In genomic region chr17:63407741-63408330, GRCh38 we compare ENCODE assay signal across 28 cellular contexts.
"Had no signal": no experiment of that assay in that cellular context is flagged by ENCODE, and none has a peak within 500 bp of the region (broad histone marks: within the 10 kb centered on the region; RNA-seq: fewer than 3 reads in every experiment).

No MANE protein-coding gene starts in this region.

- H3K9me3 ChIP-seq: Peyer's patch, SJSA1 had no signal

- H3K4me1 ChIP-seq: Peyer's patch had no signal

- ATAC-seq: activated CD4-positive, CD25-positive, alpha-beta regulatory T cell treated with anti-CD3 and anti-CD28 coated beads, Interleukin-2, amount 50 U/mL, for 24 hours; activated CD8-positive, alpha-beta T cell treated with anti-CD3 and anti-CD28 coated beads, Interleukin-2, amount 10 ng/mL, durations not matched to agents 7 days and 5 days had no signal

- H3K27me3 ChIP-seq: Peyer's patch, SJSA1 had no signal

- H3K4me3 Mint-ChIP-seq: activated CD8-positive, alpha-beta T cell treated with anti-CD3 and anti-CD28 coated beads, Interleukin-2, amount 10 ng/mL, durations not matched to agents 7 days and 5 days; activated naive CD4-positive, alpha-beta T cell treated with anti-CD3 and anti-CD28 coated beads, Interleukin-2, amount 50 U/mL, for 24 hours; activated T-cell treated with anti-CD3 and anti-CD28 coated beads, Interleukin-2, amount 50 U/mL, for 24 hours; activated T-helper 1 cell treated with anti-CD3 and anti-CD28 coated beads, Interleukin-12 subunit alpha, Interleukin-12 subunit beta, Interleukin-2, Interleukin-4 antibody, amounts not matched to agents 30 ng/mL and 10 ng/mL and 1 ng/mL, durations not matched to agents 14 hours and 24 hours and 36 hours had no signal

- H3K27ac Mint-ChIP-seq: activated CD8-positive, alpha-beta T cell treated with anti-CD3 and anti-CD28 coated beads, Interleukin-2, amount 10 ng/mL, durations not matched to agents 7 days and 5 days; activated naive CD4-positive, alpha-beta T cell treated with anti-CD3 and anti-CD28 coated beads, Interleukin-2, amount 50 U/mL, for 24 hours; activated T-cell treated with anti-CD3 and anti-CD28 coated beads, Interleukin-2, amount 50 U/mL, for 24 hours; activated T-helper 1 cell treated with anti-CD3 and anti-CD28 coated beads, Interleukin-12 subunit alpha, Interleukin-12 subunit beta, Interleukin-2, Interleukin-4 antibody, amounts not matched to agents 30 ng/mL and 10 ng/mL and 1 ng/mL, durations not matched to agents 14 hours and 24 hours and 36 hours had no signal

- H3K27me3 Mint-ChIP-seq: activated naive CD4-positive, alpha-beta T cell treated with anti-CD3 and anti-CD28 coated beads, Interleukin-2, amount 50 U/mL, for 24 hours; activated T-cell treated with anti-CD3 and anti-CD28 coated beads, Interleukin-2, amount 50 U/mL, for 24 hours had no signal

- H3K27ac ChIP-seq: KMS-11, Peyer's patch, RWPE1, SJSA1 had no signal

- H3K4me3 ChIP-seq: Peyer's patch, SJSA1 had no signal

- DNase-seq: activated CD4-positive, alpha-beta T cell treated with anti-CD3 and anti-CD28 coated beads for 48 hours; activated CD4-positive, alpha-beta T cell treated with anti-CD3 and anti-CD28 coated beads, Interleukin-2, amount 50 U/mL, for 4 hours; activated CD8-positive, alpha-beta memory T cell treated with anti-CD3 and anti-CD28 coated beads, Interleukin-2, amount 50 U/mL, for 48 hours; activated CD8-positive, alpha-beta T cell treated with anti-CD3 and anti-CD28 coated beads, Interleukin-2, amount 10 ng/mL, durations not matched to agents 7 days and 5 days; activated effector memory CD4-positive, alpha-beta T cell treated with Interleukin-2 at 50 U/mL for 16 hours; activated naive CD4-positive, alpha-beta T cell; activated T-cell treated with anti-CD3 and anti-CD28 coated beads, Interleukin-2, amount 50 U/mL, for 24 hours; amygdala; cerebellar nuclear complex; NCI-H1092; NCI-H1417; NCI-H1694; NCI-H2029; NCI-H345; NCI-H510A; NCI-H526 treated with DMSO at 0.1 percent for 48 hours; NCI-H82; OCI-M1; Peyer's patch; Right ventricle myocardium superior; T-helper 2 cell; T1000 had no signal

- H3K9me3 Mint-ChIP-seq: activated naive CD4-positive, alpha-beta T cell treated with anti-CD3 and anti-CD28 coated beads, Interleukin-2, amount 50 U/mL, for 24 hours; activated T-cell treated with anti-CD3 and anti-CD28 coated beads, Interleukin-2, amount 50 U/mL, for 24 hours; activated T-helper 1 cell treated with anti-CD3 and anti-CD28 coated beads, Interleukin-12 subunit alpha, Interleukin-12 subunit beta, Interleukin-2, Interleukin-4 antibody, amounts not matched to agents 30 ng/mL and 10 ng/mL and 1 ng/mL, durations not matched to agents 14 hours and 24 hours and 36 hours had no signal
